9 cellular contexts compared by ENCODE assay signal in the genomic region with DNA sequence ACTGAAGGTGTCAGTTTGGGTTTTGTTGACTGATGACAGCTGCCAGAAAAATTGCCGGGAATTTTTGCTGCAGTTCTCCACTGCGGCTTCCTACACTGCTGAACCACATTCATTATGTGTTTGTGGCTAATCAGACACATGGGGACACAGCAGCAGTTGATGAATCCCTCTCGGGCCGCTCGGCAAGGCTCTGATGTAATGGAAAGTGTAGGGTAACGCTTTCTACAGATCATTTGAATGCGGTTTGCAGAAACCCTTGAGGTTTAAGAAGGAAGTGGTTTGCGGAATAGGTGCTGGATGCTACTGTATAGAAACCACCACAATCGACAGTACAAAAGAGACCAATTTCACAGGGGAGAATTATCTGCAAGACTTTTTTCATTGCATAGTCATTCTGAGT.
DNase-seq lines count a peak whose midpoint lies in the region; ATAC-seq lines count a peak whose summit lies in the region.
"Had no signal": no experiment of that assay in that cellular context is flagged by ENCODE, and none has a peak within 500 bp of the region (broad histone marks: within the 10 kb centered on the region; RNA-seq: fewer than 3 reads in every experiment).

No MANE protein-coding gene starts in this region.

- peaks cover 54% of the 10 kb centered on the region for H3K27me3 Mint-ChIP-seq in activated T-helper 17 cell treated with anti-CD3 and anti-CD28 coated beads, Interleukin-2, amount 50 U/mL, for 72 hours

- DNase-seq in NOMO-1 treated with dmso at 0.1 percent for 144 hours (lab: John Stamatoyannopoulos, UW; ENCODE audit: unreplicated experiment) = peak; percentile 90
- no peak for DNase-seq in sciatic nerve (ENCODE audit: low spot score)
- DNase-seq in neuronal stem cell (ENCODE audit: low spot score) = no peak
- DNase-seq in left colon = no peak
- DNase-seq in NCI-H748 (lab: John Stamatoyannopoulos, UW; ENCODE audit: unreplicated experiment) = no peak

- WGBS in neuronal stem cell (ENCODE audit: extremely low coverage in 2 of 2, insufficient read length in 2 of 2, insufficient replicate concordance in 1 of 2), 2 donors = no CpG with 5 or more reads among the region's 9 CpGs

- no peak overlapping the region for H3K4ac ChIP-seq in neuronal stem cell (ENCODE audit: low read length)

- H3K4me1 Mint-ChIP-seq in activated T-helper 17 cell treated with anti-CD3 and anti-CD28 coated beads, Interleukin-2, amount 50 U/mL, for 72 hours = peaks cover 12% of the 10 kb centered on the region

- H3K27ac ChIP-seq in neuronal stem cell (replicated peaks; ENCODE audit: low read length) = no peak overlapping the region
- H3K27ac ChIP-seq: VCaP had no signal

- H3K4me2 ChIP-seq in neuronal stem cell (ENCODE audit: insufficient read depth, low read length, poor library complexity, severe bottlenecking) = no peak overlapping the region

- H4K8ac ChIP-seq in neuronal stem cell (ENCODE audit: low read depth, low read length) = no peak overlapping the region

- H3K27me3 ChIP-seq in neuronal stem cell (ENCODE audit: control insufficient read depth in 3 of 3, insufficient read depth in 3 of 3, low read depth in 1 of 3, low read length in 3 of 3) = peaks cover 0 to 22% (median 0%) of the 10 kb centered on the region in 3 experiments

- no peak overlapping the region for H3K4me3 ChIP-seq in neuronal stem cell (ENCODE audit: low read length in 2 of 2)

- intact Hi-C loops in sciatic nerve (cut with DNase I) = no loop called here
- intact Hi-C loops in left colon (cut with DNase I, micrococcal nuclease) = no loop called here

- no peaks in the 10 kb centered on the region for H3K79me1 ChIP-seq in neuronal stem cell (ENCODE audit: low read depth, low read length)

- H3K9me3 Mint-ChIP-seq in activated T-helper 17 cell treated with anti-CD3 and anti-CD28 coated beads, Interleukin-2, amount 50 U/mL, for 72 hours = peaks cover 4% of the 10 kb centered on the region

- no peak overlapping the region for H3K9ac ChIP-seq in neuronal stem cell (ENCODE audit: low read depth, low read length, poor library complexity)

- H3K23ac ChIP-seq in neuronal stem cell (ENCODE audit: low read depth, low read length, poor library complexity) = no peak overlapping the region

- H3K9me3 ChIP-seq in neuronal stem cell (replicated peaks in 1 of 2; ENCODE audit: control insufficient read depth in 2 of 2, insufficient read depth in 1 of 2, low read depth in 1 of 2, low read length in 2 of 2) = no peaks in the 10 kb centered on the region

- ATAC-seq in GM18861 (IDR thresholded peaks at IDR 0.05; ENCODE audit: unreplicated experiment) (peak; percentile 99), HG02885 (IDR thresholded peaks at IDR 0.05; ENCODE audit: poor library complexity, unreplicated experiment) (peak; percentile 100), sciatic nerve (peak; percentile 19), left colon (no peak)
- peak; percentile 91 for ATAC-seq in activated T-helper 17 cell treated with anti-CD3 and anti-CD28 coated beads, Interleukin-2, amount 50 U/mL, for 72 hours (replicated peaks)

- H2AFZ ChIP-seq in neuronal stem cell (ENCODE audit: low read length) = no peak overlapping the region

- H2BK12ac ChIP-seq in neuronal stem cell (ENCODE audit: low read length) = no peak overlapping the region

- H3K36me3 Mint-ChIP-seq in activated T-helper 17 cell treated with anti-CD3 and anti-CD28 coated beads, Interleukin-2, amount 50 U/mL, for 72 hours (ENCODE audit: low read depth) = peaks cover 7% of the 10 kb centered on the region

- no peak overlapping the region for H2BK15ac ChIP-seq in neuronal stem cell (ENCODE audit: low read length)

- H4K91ac ChIP-seq in neuronal stem cell (ENCODE audit: low read depth, low read length, poor library complexity) = no peak overlapping the region

- no peaks in the 10 kb centered on the region for H3K36me3 ChIP-seq in neuronal stem cell (replicated peaks in 1 of 2; ENCODE audit: control insufficient read depth in 2 of 2, insufficient read depth in 2 of 2, low read length in 2 of 2)

- no peak overlapping the region for H2BK120ac ChIP-seq in neuronal stem cell (ENCODE audit: low read depth, low read length)

- no peak overlapping the region for H2AK5ac ChIP-seq in neuronal stem cell (ENCODE audit: low read depth, low read length)

- H3K27ac Mint-ChIP-seq in activated T-helper 17 cell treated with anti-CD3 and anti-CD28 coated beads, Interleukin-2, amount 50 U/mL, for 72 hours = peak overlapping the region; percentile 93

- peak overlapping the region; percentile 62 for H3K4me3 Mint-ChIP-seq in activated T-helper 17 cell treated with anti-CD3 and anti-CD28 coated beads, Interleukin-2, amount 50 U/mL, for 72 hours

- H3K4me1 ChIP-seq in neuronal stem cell (ENCODE audit: control insufficient read depth in 2 of 2, insufficient read depth in 1 of 2, low read depth in 1 of 2, low read length in 2 of 2) = no peaks in the 10 kb centered on the region

- H3K18ac ChIP-seq in neuronal stem cell (ENCODE audit: low read length) = no peak overlapping the region

- no peak overlapping the region for H2BK5ac ChIP-seq in neuronal stem cell (ENCODE audit: low read length)

- no peak overlapping the region for H3K14ac ChIP-seq in neuronal stem cell (ENCODE audit: low read length)
